ENCODE assay signal across 22 cellular contexts in the genomic region with DNA sequence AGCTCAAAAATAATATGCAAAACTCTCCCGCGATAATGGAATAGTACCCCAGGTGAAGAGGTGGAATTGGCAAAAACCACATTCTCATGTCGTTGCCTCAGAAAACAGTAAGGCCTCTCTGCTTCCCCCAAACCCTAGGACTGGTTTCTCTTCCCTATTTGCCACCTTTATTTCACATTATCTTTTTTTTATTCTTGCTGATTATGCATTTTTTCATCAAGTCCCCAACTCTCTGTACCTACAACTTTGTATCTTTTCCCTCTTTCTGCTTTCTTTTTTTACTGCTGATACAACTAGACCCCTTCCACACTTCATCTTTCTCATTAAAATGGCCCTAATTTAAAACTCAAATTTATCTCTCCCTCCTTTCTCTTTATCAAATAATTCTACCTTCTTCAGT.
"Had no signal": no experiment of that assay in that cellular context is flagged by ENCODE, and none has a peak within 500 bp of the region (broad histone marks: within the 10 kb centered on the region; RNA-seq: fewer than 3 reads in every experiment).

No MANE protein-coding gene starts in this region.

- H3K36me3 Mint-ChIP-seq: T-cell had no signal

- H3K4me1 Mint-ChIP-seq: T-cell had no signal

- H3K4me3 Mint-ChIP-seq: T-cell had no signal

- ATAC-seq: T-cell had no signal

- H3K27ac ChIP-seq: HL-60, KMS-11, RWPE1 had no signal

- DNase-seq: Kasumi-1, MM.1S, NCI-H1092, NCI-H1105 treated with DMSO at 0.1 percent for 48 hours, NCI-H1417 treated with DMSO at 0.1 percent for 48 hours, NCI-H146, NCI-H1694 treated with DMSO at 0.1 percent for 48 hours, NCI-H1930, NCI-H2081, NCI-H2107, NCI-H2227 treated with DMSO at 0.1 percent for 48 hours, NCI-H524, NCI-H748 treated with DMSO at 0.1 percent for 48 hours, SHP77, SK-N-SH, SW 1271, T-cell had no signal

- FAIRE-seq: HTR-8/SVneo, RCC 7860 had no signal

- H3K27ac Mint-ChIP-seq: T-cell had no signal

- H3K9me3 ChIP-seq: SK-N-SH had no signal

- H3K4me2 ChIP-seq: KMS-11, SK-N-SH had no signal

- H3K27me3 Mint-ChIP-seq: T-cell had no signal
